22 cellular contexts compared by ENCODE assay signal in genomic region chr3:56257826-56258225, GRCh38.
"Had no signal": no experiment of that assay in that cellular context is flagged by ENCODE, and none has a peak within 500 bp of the region (broad histone marks: within the 10 kb centered on the region; RNA-seq: fewer than 3 reads in every experiment).

No MANE protein-coding gene starts in this region.

- ATAC-seq: K562, Panc1, PC-3, T-cell had no signal

- H3K4me1 Mint-ChIP-seq: IgD-negative memory B cell, T-cell had no signal

- DNase-seq: Kasumi-1; MM.1S; NCI-H1092 treated with DMSO at 0.1 percent for 48 hours; NCI-H1436; NCI-H187; NCI-H2029; NCI-H2081 treated with DMSO at 0.1 percent for 48 hours; NCI-H446; NCI-H510A; NCI-H524 treated with DMSO at 0.1 percent for 48 hours; NCI-H69; NCI-H774; NK-92 treated with Interleukin-12 subunit alpha and Interleukin-12 subunit beta, amount 100 ng/mL, for 24 hours; PC-3; SHP77; SK-N-SH; SW 1271; T-cell had no signal

- H3K27ac Mint-ChIP-seq: IgD-negative memory B cell; T-cell; T-helper 1 cell treated with Interleukin-12 subunit alpha and Interleukin-12 subunit beta and Interleukin-4 antibody, amounts not matched to agents 30 μg/mL and 1 μg/mL, for 36 hours had no signal

- H3K4me3 Mint-ChIP-seq: IgD-negative memory B cell; T-cell; T-helper 1 cell treated with Interleukin-12 subunit alpha and Interleukin-12 subunit beta and Interleukin-4 antibody, amounts not matched to agents 30 μg/mL and 1 μg/mL, for 36 hours had no signal

- H3K9me3 Mint-ChIP-seq: T-cell had no signal

- H3K36me3 Mint-ChIP-seq: IgD-negative memory B cell, T-cell had no signal
